25 cellular contexts compared by ENCODE assay signal in genomic region chr22:48335442-48336139, GRCh38.
"Had no signal": no experiment of that assay in that cellular context is flagged by ENCODE, and none has a peak within 500 bp of the region (broad histone marks: within the 10 kb centered on the region; RNA-seq: fewer than 3 reads in every experiment).

No MANE protein-coding gene starts in this region.

- H3K9me3 ChIP-seq: esophagus squamous epithelium, gastrocnemius medialis, right lobe of liver, thoracic aorta had no signal

- H3K4me1 ChIP-seq: esophagus squamous epithelium, gastrocnemius medialis, right lobe of liver had no signal

- H3K27ac ChIP-seq: epithelial cell of prostate, esophagus squamous epithelium, gastrocnemius medialis, right lobe of liver, thoracic aorta had no signal

- FAIRE-seq: bronchial epithelial cell, colon, endometrium, TTC549, urothelium cell line had no signal

- H3K4me3 ChIP-seq: esophagus squamous epithelium, gastrocnemius medialis, right lobe of liver, thoracic aorta had no signal

- H3K36me3 ChIP-seq: esophagus squamous epithelium, gastrocnemius medialis, right lobe of liver, thoracic aorta had no signal

- DNase-seq: activated CD4-positive, alpha-beta memory T cell treated with anti-CD3 and anti-CD28 coated beads, Interleukin-2, amount 10 ng/mL, durations not matched to agents 7 days and 5 days; activated CD4-positive, alpha-beta T cell treated with anti-CD3 and anti-CD28 coated beads, Interleukin-2, amount 10 ng/mL, durations not matched to agents 24 days and 14 days; activated CD4-positive, CD25-positive, alpha-beta regulatory T cell treated with anti-CD3 and anti-CD28 coated beads, Interleukin-2, amount 50 U/mL, for 72 hours; activated CD8-positive, alpha-beta memory T cell treated with anti-CD3 and anti-CD28 coated beads, Interleukin-2, amount 50 U/mL, for 48 hours; activated naive CD4-positive, alpha-beta T cell; activated T-cell treated with anti-CD3 and anti-CD28 coated beads, Interleukin-2, amount 50 U/mL, for 4 hours; anterior cingulate cortex; dermis blood vessel endothelial cell; effector CD4-positive, alpha-beta T cell; esophagus squamous epithelium; gastrocnemius medialis; glutamatergic neuron; occipital lobe; right lobe of liver; stimulated activated CD4-positive, alpha-beta T cell treated with anti-CD3 and anti-CD28 coated beads, Interleukin-4, amount 100 ng/mL, for 1 hour; stimulated activated naive CD8-positive, alpha-beta T cell treated with anti-CD3 and anti-CD28 coated beads, Interleukin-15, Interleukin-2, amounts not matched to agents 100 U/mL and 50 U/mL, for 24 hours; T-helper 9 cell; trophoblast cell had no signal

- H3K27me3 ChIP-seq: gastrocnemius medialis, right lobe of liver had no signal
